In genomic region chr2:25982273-25982967, GRCh38 we compare ENCODE assay signal across 8 cellular contexts. TPM values are rescaled to one million over a fixed set of nuclear protein-coding genes. Genes with fewer than 3 reads are reported as not detected.
DNase-seq lines count a peak whose midpoint lies in the region; ATAC-seq, FAIRE-seq and TF ChIP-seq lines count a peak whose summit lies in the region.

Gene KIF3C (minus strand): TSS chr2:25982497. CDS start chr2:25981917, 580 bp downstream.

- no peaks in the 10 kb centered on the region for H3K36me3 ChIP-seq in kidney (ENCODE audit: control insufficient read depth in 1 of 2, insufficient read depth in 2 of 2, low read length in 2 of 2)

- H3K9ac ChIP-seq in kidney (ENCODE audit: low read length in 2 of 2): peak within 1 kb of the TSS in 1 of 2 donors; percentile 46

- TF ChIP-seq CTCF in kidney (IDR thresholded peaks at IDR 0.05; ENCODE audit: borderline replicate concordance, extremely low read depth, insufficient read depth): no peak

- peaks cover 0 to 8% of the 10 kb centered on the region in 2 donors for H3K4me1 ChIP-seq in kidney (ENCODE audit: control insufficient read depth in 1 of 2, insufficient read depth in 1 of 2, low read depth in 1 of 2, low read length in 2 of 2)

- intact Hi-C loops in kidney (cut with DNase I): no loop called here

- DNase-seq in NCI-H226: peak; percentile 63
- peak; percentile 60 for DNase-seq in activated CD4-positive, alpha-beta T cell treated with anti-CD3 and anti-CD28 coated beads for 1 hour
- peak; percentile 84 for DNase-seq in cerebellum (ENCODE audit: low spot score)
- DNase-seq in kidney: peak; percentile 85
- DNase-seq in stimulated activated CD4-positive, alpha-beta T cell treated with anti-CD3 and anti-CD28 coated beads, Interleukin-15, amount 100 ng/mL, for 24 hours: peak; percentile 82
- DNase-seq in OCI-M2 (lab: John Stamatoyannopoulos, UW; ENCODE audit: unreplicated experiment): no peak

- peak within 1 kb of the TSS; percentile 60 to 67 for H3K4me3 ChIP-seq in kidney (ENCODE audit: low read length in 2 of 2)

- TF ChIP-seq POLR2A in GM15510 (IDR thresholded peaks at IDR 0.05; ENCODE audit: borderline replicate concordance, extremely low read depth, insufficient read length): peak; percentile 23

- no peak within 1 kb of the TSS for H3K27ac ChIP-seq in kidney (ENCODE audit: low read depth in 2 of 2, low read length in 2 of 2)

- no peaks in the 10 kb centered on the region for H3K9me3 ChIP-seq in kidney (ENCODE audit: control insufficient read depth in 1 of 2, low read length in 2 of 2)

- peak; percentile 70 for ATAC-seq in HG03045 (IDR thresholded peaks at IDR 0.05; ENCODE audit: unreplicated experiment)

- no peak for FAIRE-seq in kidney (lab: Jason Lieb, UNC)

RNA-seq across cellular contexts. Expression of gene KIF3C, which starts in this region (rescaled TPM):
- total RNA-seq in cerebellum: 68.1 TPM
- 4.8 TPM for total RNA-seq in kidney
- 1.9 TPM for polyA plus RNA-seq in kidney (ENCODE audit: insufficient read depth, low read depth, low replicate concordance)

Comparison
In these comparisons a context has a peak if more than half of its experiments do, and no peak if none do; other contexts are left out.
1. RNA of gene KIF3C (total RNA-seq): 68.1 TPM in cerebellum (single experiment); 4.8 TPM in kidney (single experiment); every median in the first group is over 10 times any median in the second.